In genomic region chr5:151062405-151063135, GRCh38 we compare ENCODE assay signal across 13 cellular contexts. TPM values are rescaled to one million over a fixed set of nuclear protein-coding genes. Genes with fewer than 3 reads are reported as not detected.
A peak's percentile ranks its signal among the peaks of the same experiment; 100 is the strongest.
DNase-seq lines count a peak whose midpoint lies in the region; ATAC-seq and TF ChIP-seq lines count a peak whose summit lies in the region.
"Had no signal": no experiment of that assay in that cellular context is flagged by ENCODE, and none has a peak within 500 bp of the region (broad histone marks: within the 10 kb centered on the region; RNA-seq: fewer than 3 reads in every experiment).

No MANE protein-coding gene starts in this region.

- H3K9me3 Mint-ChIP-seq in activated naive CD4-positive, alpha-beta T cell treated with anti-CD3 and anti-CD28 coated beads for 36 hours, result no peaks in the 10 kb centered on the region
- no peaks in the 10 kb centered on the region for H3K9me3 Mint-ChIP-seq in activated T-helper 2 cell treated with anti-CD3 and anti-CD28 coated beads, Interferon-gamma antibody, Interleukin-2, Interleukin-4, amounts not matched to agents 10 μg/mL and 5 μg/mL and 100 μg/mL, durations not matched to agents 14 hours and 24 hours and 36 hours
- H3K9me3 Mint-ChIP-seq: H9 had no signal

- no peaks in the 10 kb centered on the region for H3K27me3 ChIP-seq in left lung
- H3K27me3 ChIP-seq in subcutaneous abdominal adipose tissue (ENCODE audit: control insufficient read depth in 5 of 5, insufficient read depth in 4 of 5, low read length in 5 of 5), result no peaks in the 10 kb centered on the region
- H3K27me3 ChIP-seq: SJCRH30 had no signal

- CTCF ChIA-PET in activated naive CD4-positive, alpha-beta T cell treated with anti-CD3 and anti-CD28 coated beads for 36 hours (lab: Charles Lee), result interaction anchor here (0.7 to 1.7 kb wide), 5 partner anchors 10 to 102 kb away, joined by 3 to 9 read pairs (median 5); no protein-coding TSS in a partner anchor

- no peak overlapping the region for H3K4me3 Mint-ChIP-seq in activated naive CD4-positive, alpha-beta T cell treated with anti-CD3 and anti-CD28 coated beads for 36 hours
- H3K4me3 Mint-ChIP-seq in activated T-helper 2 cell treated with anti-CD3 and anti-CD28 coated beads, Interferon-gamma antibody, Interleukin-2, Interleukin-4, amounts not matched to agents 10 μg/mL and 5 μg/mL and 100 μg/mL, durations not matched to agents 14 hours and 24 hours and 36 hours (ENCODE audit: low read depth), result no peak overlapping the region
- H3K4me3 Mint-ChIP-seq: H9 had no signal

- H3K4me1 ChIP-seq in left lung (peaks cover 28 to 98% of the 10 kb centered on the region in 2 donors), subcutaneous abdominal adipose tissue (ENCODE audit: control insufficient read depth in 5 of 5, insufficient read depth in 5 of 5, low read length in 5 of 5) (peaks cover 19 to 93% (median 78%) of the 10 kb centered on the region in 5 donors)

- peaks cover 82% of the 10 kb centered on the region for H3K4me1 Mint-ChIP-seq in activated naive CD4-positive, alpha-beta T cell treated with anti-CD3 and anti-CD28 coated beads for 36 hours (ENCODE audit: low read depth)
- peaks cover 74% of the 10 kb centered on the region for H3K4me1 Mint-ChIP-seq in activated T-helper 2 cell treated with anti-CD3 and anti-CD28 coated beads, Interferon-gamma antibody, Interleukin-2, Interleukin-4, amounts not matched to agents 10 μg/mL and 5 μg/mL and 100 μg/mL, durations not matched to agents 14 hours and 24 hours and 36 hours (ENCODE audit: low read depth)

- H3K27ac Mint-ChIP-seq in activated naive CD4-positive, alpha-beta T cell treated with anti-CD3 and anti-CD28 coated beads for 36 hours, result peak overlapping the region; percentile 18
- peak overlapping the region; percentile 89 for H3K27ac Mint-ChIP-seq in activated T-helper 2 cell treated with anti-CD3 and anti-CD28 coated beads, Interferon-gamma antibody, Interleukin-2, Interleukin-4, amounts not matched to agents 10 μg/mL and 5 μg/mL and 100 μg/mL, durations not matched to agents 14 hours and 24 hours and 36 hours

- TF ChIP-seq CTCF in left lung (IDR thresholded peaks at IDR 0.05), result no peak

- intact Hi-C loops in activated naive CD4-positive, alpha-beta T cell treated with anti-CD3 and anti-CD28 coated beads for 36 hours (cut with micrococcal nuclease), result no loop called here
- intact Hi-C loops in activated T-helper 2 cell treated with anti-CD3 and anti-CD28 coated beads, Interferon-gamma antibody, Interleukin-2, Interleukin-4, amounts not matched to agents 10 μg/mL and 5 μg/mL and 100 μg/mL, durations not matched to agents 14 hours and 24 hours and 36 hours (cut with micrococcal nuclease), result no loop called here
- intact Hi-C loops in left lung (cut with DNase I), result no loop called here

- H3K27me3 Mint-ChIP-seq in activated naive CD4-positive, alpha-beta T cell treated with anti-CD3 and anti-CD28 coated beads for 36 hours (ENCODE audit: low read depth), result no peaks in the 10 kb centered on the region
- H3K27me3 Mint-ChIP-seq in activated T-helper 2 cell treated with anti-CD3 and anti-CD28 coated beads, Interferon-gamma antibody, Interleukin-2, Interleukin-4, amounts not matched to agents 10 μg/mL and 5 μg/mL and 100 μg/mL, durations not matched to agents 14 hours and 24 hours and 36 hours (ENCODE audit: low read depth), result no peaks in the 10 kb centered on the region

- no peak for DNase-seq in activated naive CD4-positive, alpha-beta T cell treated with anti-CD3 and anti-CD28 coated beads for 36 hours
- DNase-seq in activated naive CD4-positive, alpha-beta T cell treated with Interleukin-2 at 50 U/mL for 16 hours, result no peak
- no peak for DNase-seq in activated T-helper 2 cell treated with anti-CD3 and anti-CD28 coated beads, Interferon-gamma antibody, Interleukin-2, Interleukin-4, amounts not matched to agents 10 μg/mL and 5 μg/mL and 100 μg/mL, durations not matched to agents 14 hours and 24 hours and 36 hours (ENCODE audit: low spot score)
- no peak for DNase-seq in left lung
- DNase-seq in GM19240 (ENCODE audit: insufficient read length, low spot score), result no peak
- DNase-seq in NCI-H2029 treated with DMSO at 0.1 percent for 48 hours (lab: John Stamatoyannopoulos, UW), result no peak
- DNase-seq: activated gamma-delta T cell, H9, NCI-H1105, NCI-H510A treated with DMSO at 0.1 percent for 48 hours had no signal

- no peak for ATAC-seq in left lung
- no peak for ATAC-seq in GM21576 (IDR thresholded peaks at IDR 0.05; ENCODE audit: unreplicated experiment)

- H3K36me3 Mint-ChIP-seq in activated naive CD4-positive, alpha-beta T cell treated with anti-CD3 and anti-CD28 coated beads for 36 hours (ENCODE audit: low read depth), result peaks cover 60% of the 10 kb centered on the region
- peaks cover 98% of the 10 kb centered on the region for H3K36me3 Mint-ChIP-seq in activated T-helper 2 cell treated with anti-CD3 and anti-CD28 coated beads, Interferon-gamma antibody, Interleukin-2, Interleukin-4, amounts not matched to agents 10 μg/mL and 5 μg/mL and 100 μg/mL, durations not matched to agents 14 hours and 24 hours and 36 hours (ENCODE audit: low read depth)

- no peaks in the 10 kb centered on the region for H3K9me3 ChIP-seq in left lung
- H3K9me3 ChIP-seq in subcutaneous abdominal adipose tissue (ENCODE audit: control insufficient read depth in 5 of 5, low read length in 5 of 5), result no peaks in the 10 kb centered on the region
- H3K9me3 ChIP-seq: SJCRH30 had no signal

- H3K36me3 ChIP-seq in left lung (peaks cover 0 to 76% of the 10 kb centered on the region in 2 donors), subcutaneous abdominal adipose tissue (ENCODE audit: control insufficient read depth in 5 of 5, insufficient read depth in 5 of 5, low read length in 5 of 5) (peaks cover 0 to 68% (median 65%) of the 10 kb centered on the region in 5 donors)

- no peak overlapping the region for H3K4me3 ChIP-seq in left lung
- H3K4me3 ChIP-seq in subcutaneous abdominal adipose tissue (ENCODE audit: low read depth in 1 of 5, low read length in 5 of 5), result no peak overlapping the region
- H3K4me3 ChIP-seq: SJCRH30 had no signal

- H3K9ac ChIP-seq in subcutaneous abdominal adipose tissue (ENCODE audit: low read length in 5 of 5), result peak overlapping the region in 4 of 5 donors; percentile 4 to 43 (median 32)

- H3K27ac ChIP-seq in left lung (peak overlapping the region; percentile 36 to 84), subcutaneous abdominal adipose tissue (ENCODE audit: low read depth, low read length) (peak overlapping the region; percentile 98)

RNA-seq across cellular contexts. Expression of gene TNIP1, which starts 18.3 kb away (rescaled TPM):
- total RNA-seq in activated naive CD4-positive, alpha-beta T cell treated with anti-CD3 and anti-CD28 coated beads for 36 hours, result 100 to 1,000 TPM; 238 to 263 TPM
- 473 and 477 TPM in 2 replicates for total RNA-seq in activated T-helper 2 cell treated with anti-CD3 and anti-CD28 coated beads, Interferon-gamma antibody, Interleukin-2, Interleukin-4, amounts not matched to agents 10 μg/mL and 5 μg/mL and 100 μg/mL, durations not matched to agents 14 hours and 24 hours and 36 hours
- 100 to 1,000 TPM; 111 to 133 TPM for total RNA-seq in left lung

RNA-seq across cellular contexts. Expression of gene GPX3, which starts 42.2 kb away (rescaled TPM):
- total RNA-seq in activated naive CD4-positive, alpha-beta T cell treated with anti-CD3 and anti-CD28 coated beads for 36 hours, result not detected
- total RNA-seq in activated T-helper 2 cell treated with anti-CD3 and anti-CD28 coated beads, Interferon-gamma antibody, Interleukin-2, Interleukin-4, amounts not matched to agents 10 μg/mL and 5 μg/mL and 100 μg/mL, durations not matched to agents 14 hours and 24 hours and 36 hours, result 0.46 TPM in 1 of 2 replicates, not detected in the other
- total RNA-seq in left lung, result 100 to 1,000 TPM; 391 to 424 TPM

Comparison
In these comparisons a context has a peak if more than half of its experiments do, and no peak if none do; other contexts are left out.
1. RNA of gene GPX3, which starts 42.2 kb away (total RNA-seq): 391 to 424 TPM in left lung; not detected in activated naive CD4-positive, alpha-beta T cell treated with anti-CD3 and anti-CD28 coated beads for 36 hours and 0.46 TPM in activated T-helper 2 cell treated with anti-CD3 and anti-CD28 coated beads, Interferon-gamma antibody, Interleukin-2, Interleukin-4, amounts not matched to agents 10 μg/mL and 5 μg/mL and 100 μg/mL, durations not matched to agents 14 hours and 24 hours and 36 hours; every median in the first group is over 100 times any median in the second.